In genomic region chr14:38824691-38825090, GRCh38 we compare ENCODE assay signal across 26 cellular contexts.
"Had no signal": no experiment of that assay in that cellular context is flagged by ENCODE, and none has a peak within 500 bp of the region (broad histone marks: within the 10 kb centered on the region; RNA-seq: fewer than 3 reads in every experiment).

No MANE protein-coding gene starts in this region.

- DNase-seq: activated CD4-positive, alpha-beta T cell treated with anti-CD3 and anti-CD28 coated beads for 36 hours; activated CD4-positive, alpha-beta T cell treated with anti-CD3 and anti-CD28 coated beads, Interleukin-2, amount 50 U/mL, for 4 hours; activated CD4-positive, CD25-positive, alpha-beta regulatory T cell; activated CD8-positive, alpha-beta memory T cell treated with anti-CD3 and anti-CD28 coated beads for 24 hours; activated effector memory CD4-positive, alpha-beta T cell treated with Interleukin-2 at 50 U/mL for 16 hours; activated naive CD4-positive, alpha-beta T cell treated with Interleukin-2 at 50 U/mL for 16 hours; endodermal cell; foreskin melanocyte; islet precursor cell; left cardiac atrium; left ventricle myocardium superior; naive thymus-derived CD4-positive, alpha-beta T cell; ovary; retina; small intestine; stimulated activated CD4-positive, alpha-beta T cell treated with anti-CD3 and anti-CD28 coated beads, Interleukin-4, amount 100 ng/mL, for 4 hours; stimulated activated CD8-positive, alpha-beta memory T cell treated with anti-CD3 and anti-CD28 coated beads, Interleukin-4, amount 100 ng/mL, for 48 hours; stimulated activated naive CD8-positive, alpha-beta T cell treated with anti-CD3 and anti-CD28 coated beads, Interleukin-15, amount 100 ng/mL, for 72 hours; substantia nigra; upper lobe of left lung had no signal

- FAIRE-seq: small intestine had no signal

- ATAC-seq: activated CD4-positive, alpha-beta T cell treated with anti-CD3 and anti-CD28 coated beads for 36 hours; esophagus mucosa; left cardiac atrium; left ventricle myocardium superior; naive thymus-derived CD4-positive, alpha-beta T cell; sciatic nerve; stimulated activated memory B cell treated with anti-CD40 and anti-IgM and Interleukin-4, amounts not matched to agents 10 μg/mL and 1 μg/mL and 100 μg/mL, for 72 hours; stimulated activated naive CD8-positive, alpha-beta T cell treated with anti-CD3 and anti-CD28 coated beads, Interleukin-15, amount 100 ng/mL, for 72 hours had no signal

- H3K27me3 ChIP-seq: ascending aorta, breast epithelium, ovary, upper lobe of left lung had no signal

- H3K9me3 ChIP-seq: ascending aorta, breast epithelium, ovary, prostate gland, upper lobe of left lung had no signal

- H3K4me1 ChIP-seq: breast epithelium, prostate gland had no signal

- H3K27ac ChIP-seq: ascending aorta, breast epithelium, ovary, prostate gland, upper lobe of left lung had no signal

- H3K36me3 ChIP-seq: ascending aorta, breast epithelium, ovary, prostate gland, upper lobe of left lung had no signal

- H3K4me3 ChIP-seq: ascending aorta, breast epithelium, ovary, prostate gland, upper lobe of left lung had no signal
